Comparison of ENCODE assay signal across 12 cellular contexts in the genomic region with DNA sequence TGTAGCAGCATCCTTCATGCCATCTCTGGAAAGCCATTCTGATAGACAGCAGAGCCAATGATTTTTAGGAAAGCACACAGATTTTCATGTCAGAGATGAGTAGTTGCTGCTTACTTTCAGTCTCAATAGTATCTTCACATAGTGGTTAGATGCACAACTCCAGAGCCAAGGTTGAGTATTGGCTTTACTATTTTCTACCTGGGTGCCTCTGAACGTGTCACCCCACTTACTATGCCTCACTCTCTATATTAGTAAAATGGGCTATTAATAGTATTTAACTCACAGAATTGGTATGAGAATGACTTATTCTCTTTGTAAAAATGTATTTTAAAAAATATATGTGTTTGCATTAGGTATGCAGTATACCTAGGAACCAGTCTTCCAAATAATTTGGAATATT.
A peak's percentile ranks its signal among the peaks of the same experiment; 100 is the strongest.
DNase-seq lines count a peak whose midpoint lies in the region; ATAC-seq and TF ChIP-seq lines count a peak whose summit lies in the region.
"Had no signal": no experiment of that assay in that cellular context is flagged by ENCODE, and none has a peak within 500 bp of the region (broad histone marks: within the 10 kb centered on the region; RNA-seq: fewer than 3 reads in every experiment).

No MANE protein-coding gene starts in this region.

- DNase-seq in mucosa of descending colon (no peak), NCI-H2171 treated with DMSO at 0.1 percent for 48 hours (lab: John Stamatoyannopoulos, UW) (no peak), NCI-H1694 (lab: John Stamatoyannopoulos, UW) (no peak)
- DNase-seq: activated B cell treated with CpG ODN at 0.5 μM for 24 hours; activated naive CD8-positive, alpha-beta T cell treated with anti-CD3 and anti-CD28 coated beads, Interleukin-2, amount 10 ng/mL, durations not matched to agents 7 days and 5 days; head of caudate nucleus; KBM-7; right cardiac atrium had no signal

- H3K36me3 Mint-ChIP-seq in activated T-helper 17 cell treated with anti-CD3 and anti-CD28 coated beads, Interleukin-2, amount 50 U/mL, for 72 hours (ENCODE audit: low read depth), result peaks cover 52% of the 10 kb centered on the region

- peak; percentile 96 for ATAC-seq in GM18867 (IDR thresholded peaks at IDR 0.05; ENCODE audit: unreplicated experiment)
- peak; percentile 95 for ATAC-seq in GM21360 (IDR thresholded peaks at IDR 0.05; ENCODE audit: unreplicated experiment)
- ATAC-seq in HG02973 (IDR thresholded peaks at IDR 0.05; ENCODE audit: unreplicated experiment), result peak; percentile 97
- ATAC-seq in activated T-helper 17 cell treated with anti-CD3 and anti-CD28 coated beads, Interleukin-2, amount 50 U/mL, for 72 hours (replicated peaks), result peak; percentile 91
- no peak for ATAC-seq in mucosa of descending colon
- ATAC-seq: right cardiac atrium had no signal

- H3K4me3 ChIP-seq in mucosa of descending colon, result no peak overlapping the region

- peaks cover 2% of the 10 kb centered on the region for H3K4me1 Mint-ChIP-seq in activated T-helper 17 cell treated with anti-CD3 and anti-CD28 coated beads, Interleukin-2, amount 50 U/mL, for 72 hours

- H3K9me3 Mint-ChIP-seq in activated T-helper 17 cell treated with anti-CD3 and anti-CD28 coated beads, Interleukin-2, amount 50 U/mL, for 72 hours, result no peaks in the 10 kb centered on the region
- H3K9me3 Mint-ChIP-seq: activated B cell treated with CpG ODN at 0.5 μM for 24 hours; activated naive CD8-positive, alpha-beta T cell treated with anti-CD3 and anti-CD28 coated beads, Interleukin-2, amount 10 ng/mL, durations not matched to agents 7 days and 5 days had no signal

- H3K4me3 Mint-ChIP-seq in activated T-helper 17 cell treated with anti-CD3 and anti-CD28 coated beads, Interleukin-2, amount 50 U/mL, for 72 hours, result no peak overlapping the region
- H3K4me3 Mint-ChIP-seq: activated B cell treated with CpG ODN at 0.5 μM for 24 hours; activated naive CD8-positive, alpha-beta T cell treated with anti-CD3 and anti-CD28 coated beads, Interleukin-2, amount 10 ng/mL, durations not matched to agents 7 days and 5 days had no signal

- H3K4me1 ChIP-seq in mucosa of descending colon (ENCODE audit: low read depth), result no peaks in the 10 kb centered on the region

- intact Hi-C loops in mucosa of descending colon (cut with DNase I, micrococcal nuclease), result no loop called here

- H3K27me3 Mint-ChIP-seq in activated T-helper 17 cell treated with anti-CD3 and anti-CD28 coated beads, Interleukin-2, amount 50 U/mL, for 72 hours, result no peaks in the 10 kb centered on the region
- H3K27me3 Mint-ChIP-seq: activated B cell treated with CpG ODN at 0.5 μM for 24 hours had no signal

- no peak for TF ChIP-seq CTCF in mucosa of descending colon (IDR thresholded peaks at IDR 0.05)

- no peaks in the 10 kb centered on the region for H3K36me3 ChIP-seq in mucosa of descending colon (ENCODE audit: low read depth)

- H3K9me3 ChIP-seq in mucosa of descending colon, result no peaks in the 10 kb centered on the region

- no peak overlapping the region for H3K27ac Mint-ChIP-seq in activated T-helper 17 cell treated with anti-CD3 and anti-CD28 coated beads, Interleukin-2, amount 50 U/mL, for 72 hours
- H3K27ac Mint-ChIP-seq: activated B cell treated with CpG ODN at 0.5 μM for 24 hours; activated naive CD8-positive, alpha-beta T cell treated with anti-CD3 and anti-CD28 coated beads, Interleukin-2, amount 10 ng/mL, durations not matched to agents 7 days and 5 days had no signal
